19 cellular contexts compared by ENCODE assay signal in genomic region chr14:66139432-66139831, GRCh38.
DNase-seq lines count a peak whose midpoint lies in the region; ATAC-seq, FAIRE-seq and TF ChIP-seq lines count a peak whose summit lies in the region.
"Had no signal": no experiment of that assay in that cellular context is flagged by ENCODE, and none has a peak within 500 bp of the region (broad histone marks: within the 10 kb centered on the region; RNA-seq: fewer than 3 reads in every experiment).

No MANE protein-coding gene starts in this region.

- ATAC-seq in Right ventricle myocardium superior (ENCODE audit: poor library complexity) (peak; percentile 52), GM12878 (no peak), left ventricle myocardium superior (peak; percentile 88), GM18502 (IDR thresholded peaks at IDR 0.05; ENCODE audit: poor library complexity, unreplicated experiment) (no peak)
- ATAC-seq: CD8-positive, alpha-beta T cell had no signal

- H4K20me1 ChIP-seq in GM12878 (ENCODE audit: control insufficient read depth, insufficient read depth) = no peaks in the 10 kb centered on the region

- TF ChIP-seq RAD21 in GM12878 (IDR thresholded peaks at IDR 0.05; ENCODE audit: insufficient read depth, low read depth, low read length) = no peak

- no peak overlapping the region for H3K9ac ChIP-seq in GM12878 (ENCODE audit: control insufficient read depth, insufficient read depth, low read length)
- H3K9ac ChIP-seq: GM23248 had no signal

- no peak for TF ChIP-seq EP300 in GM12878 (IDR thresholded peaks at IDR 0.05; ENCODE audit: borderline replicate concordance in 1 of 2, control insufficient read depth in 1 of 2, low read depth in 2 of 2, low read length in 2 of 2)

- FAIRE-seq in GM12878 (lab: Jason Lieb, UNC) = peak; percentile 23
- FAIRE-seq: G401.6, GM12891, H1 had no signal

- H2AFZ ChIP-seq in GM12878 (ENCODE audit: control insufficient read depth, low read depth, low read length) = no peak overlapping the region
- H2AFZ ChIP-seq: GM23248 had no signal

- H3K27me3 ChIP-seq in left ventricle myocardium inferior (ENCODE audit: low read depth) = no peaks in the 10 kb centered on the region
- H3K27me3 ChIP-seq in GM12878 (replicated peaks in 1 of 2; ENCODE audit: control insufficient read depth in 2 of 2, insufficient read depth in 2 of 2, low read length in 1 of 2) = no peaks in the 10 kb centered on the region

- SMC1A ChIA-PET in GM12878 (lab: Charles Lee; ENCODE audit: uncharacterized antibody, unreplicated experiment) = no interaction called here

- DNase-seq in Right ventricle myocardium superior (no peak), left ventricle myocardium inferior (no peak), GM12878 (ENCODE audit: low read depth, low spot score) (no peak), fibroblast of the aortic adventitia (ENCODE audit: low read depth) (peak; percentile 21), left ventricle myocardium superior (no peak), GM03348 (ENCODE audit: low spot score) (no peak), GM19240 (ENCODE audit: insufficient read length, low spot score) (no peak)
- DNase-seq: Caco-2; CD8-positive, alpha-beta T cell; DMS153; DND-41; GM23248; H7; HCEC 1CT had no signal

- RAD21 ChIA-PET in GM12878 (lab: Charles Lee; ENCODE audit: unreplicated experiment) = no interaction called here

- CTCF ChIA-PET in GM12878 (lab: Yijun Ruan, JAX) = no interaction called here

- H3K36me3 ChIP-seq in left ventricle myocardium inferior (no peaks in the 10 kb centered on the region), GM12878 (ENCODE audit: control insufficient read depth in 2 of 2, insufficient read depth in 2 of 2, low read length in 1 of 2) (no peaks in the 10 kb centered on the region)

- H3K4me2 ChIP-seq in GM12878 (ENCODE audit: control insufficient read depth, insufficient read depth) = no peak overlapping the region

- TF ChIP-seq CTCF in left ventricle myocardium inferior (IDR thresholded peaks at IDR 0.05; ENCODE audit: borderline replicate concordance) (no peak), GM12878 (IDR thresholded peaks at IDR 0.05 in 2 of 3, conservative IDR thresholded peaks at IDR 0.05 in 1 of 3; ENCODE audit: control insufficient read depth in 2 of 3, extremely low read depth in 1 of 3, insufficient read depth in 1 of 3, low read depth in 3 of 3, low read length in 3 of 3) (no peak), fibroblast of the aortic adventitia (IDR thresholded peaks at IDR 0.05; ENCODE audit: insufficient read depth, low read length) (no peak)

- no peaks in the 10 kb centered on the region for H3K9me3 ChIP-seq in left ventricle myocardium inferior (replicated peaks)
- H3K9me3 ChIP-seq in GM12878 (replicated peaks; ENCODE audit: control insufficient read depth, insufficient read depth, low read length) = no peaks in the 10 kb centered on the region
- H3K9me3 ChIP-seq: Caco-2 had no signal

- no peak for TF ChIP-seq POLR2A in GM12878 (IDR thresholded peaks at IDR 0.05; ENCODE audit: low read depth, low read length)

- BruUV-seq in GM12878 (replicated peaks; lab: Mats Ljungman, UMichigan) = no TSS peak

- H3K4me1 ChIP-seq in left ventricle myocardium inferior (peaks cover 14% of the 10 kb centered on the region), GM12878 (ENCODE audit: control insufficient read depth, insufficient read depth, low read length) (peaks cover 12% of the 10 kb centered on the region)
- H3K4me1 ChIP-seq: Caco-2 had no signal

- H3K27ac ChIP-seq in left ventricle myocardium inferior (replicated peaks) (no peak overlapping the region), GM12878 (ENCODE audit: control insufficient read depth, insufficient read depth) (no peak overlapping the region)
- H3K27ac ChIP-seq: C4-2B, GM23248 had no signal

- no peak overlapping the region for H3K4me3 ChIP-seq in left ventricle myocardium inferior
- H3K4me3 ChIP-seq in GM12878 = no peak overlapping the region
- no peak overlapping the region for H3K4me3 ChIP-seq in fibroblast of the aortic adventitia (ENCODE audit: low read depth, low read length)
- H3K4me3 ChIP-seq: GM23248 had no signal

- in situ Hi-C loops in GM12878 (cut with MboI) = no loop called here

- POLR2A ChIA-PET in GM12878 (lab: Charles Lee) = no interaction called here

- no peaks in the 10 kb centered on the region for H3K79me2 ChIP-seq in GM12878 (ENCODE audit: control insufficient read depth, insufficient read depth, low read length)

- intact Hi-C loops in Right ventricle myocardium superior (cut with DNase I) = no loop called here
- intact Hi-C loops in left ventricle myocardium inferior (cut with micrococcal nuclease) = no loop called here
- intact Hi-C loops in GM12878 (cut with micrococcal nuclease; ENCODE audit: unreplicated experiment) = no loop called here
- intact Hi-C loops in left ventricle myocardium superior (cut with micrococcal nuclease) = no loop called here

TF ChIP-seq in GM12878, 131 proteins besides CTCF, POLR2A, EP300 and RAD21:
- TF ChIP-seq TBL1XR1 (IDR thresholded peaks at IDR 0.05; ENCODE audit: low read depth, low read length) (no peak), USF2 (IDR thresholded peaks at IDR 0.05; ENCODE audit: borderline replicate concordance, low read depth, low read length) (no peak), TCF3 (IDR thresholded peaks at IDR 0.05; ENCODE audit: borderline replicate concordance, insufficient read depth, low read depth, low read length) (no peak), CREB1 (IDR thresholded peaks at IDR 0.05; ENCODE audit: low read depth) (no peak), BACH1 (IDR thresholded peaks at IDR 0.05; ENCODE audit: borderline replicate concordance) (no peak), NBN (IDR thresholded peaks at IDR 0.05) (no peak), SIN3A (IDR thresholded peaks at IDR 0.05; ENCODE audit: low read depth, low read length) (no peak), ESRRA (IDR thresholded peaks at IDR 0.05; ENCODE audit: low read length) (no peak), BRCA1 (IDR thresholded peaks at IDR 0.05; ENCODE audit: low read depth, low read length) (no peak), IKZF1 (conservative IDR thresholded peaks at IDR 0.05) (no peak), ZNF384 (IDR thresholded peaks at IDR 0.05; ENCODE audit: borderline replicate concordance, low read depth, low read length) (no peak), MYB (IDR thresholded peaks at IDR 0.05; ENCODE audit: borderline replicate concordance, low read depth, low read length) (no peak), JUNB (IDR thresholded peaks at IDR 0.05) (no peak)

Comparison
In these comparisons a context has a peak if more than half of its experiments do, and no peak if none do; other contexts are left out.
1. ATAC-seq: peak in Right ventricle myocardium superior (single experiment) and left ventricle myocardium superior (single experiment); none in GM12878 (single experiment) and GM18502 (single experiment).